Comparison of ENCODE assay signal across 1 cellular context in genomic region chr3:48190911-48191310, GRCh38.
TF ChIP-seq lines count a peak whose summit lies in the region.

No MANE protein-coding gene starts in this region.

TF ChIP-seq in HepG2, 621 proteins besides CTCF, POLR2A, EP300 and RAD21:
- TF ChIP-seq SAP130 (CRISPR knock-in tag; IDR thresholded peaks at IDR 0.05; ENCODE audit: low read depth) = peak; percentile 31; the same call in 1 of the 2 replicates
- TF ChIP-seq HDAC6 (IDR thresholded peaks at IDR 0.05; ENCODE audit: low read depth, low read length) = no peak
- 0 out of 2 replicates have a peak, but pooled peaks have one; percentile 36 for TF ChIP-seq SIN3A (IDR thresholded peaks at IDR 0.05; ENCODE audit: borderline replicate concordance, low read depth, low read length)
- TF ChIP-seq ZNF263 (CRISPR knock-in tag; IDR thresholded peaks at IDR 0.05) = peak; percentile 85
- peak; percentile 44 for TF ChIP-seq THAP11 (CRISPR knock-in tag; IDR thresholded peaks at IDR 0.05)
- peak; percentile 56; the same call in 1 of the 2 replicates for TF ChIP-seq ZBTB21 (CRISPR knock-in tag; IDR thresholded peaks at IDR 0.05)
- TF ChIP-seq TEAD3 (CRISPR knock-in tag; optimal IDR thresholded peaks at IDR 0.05; ENCODE audit: borderline replicate concordance) = peak; percentile 49
- TF ChIP-seq KDM5A (IDR thresholded peaks at IDR 0.05; ENCODE audit: borderline replicate concordance, low read length) = no peak
- TF ChIP-seq DRAP1 (CRISPR knock-in tag; IDR thresholded peaks at IDR 0.05) = 0 out of 2 replicates have a peak, but pooled peaks have one; percentile 21
- 0 out of 2 replicates have a peak, but pooled peaks have one; percentile 62 for TF ChIP-seq ZNF792 (CRISPR knock-in tag; IDR thresholded peaks at IDR 0.05)
- no peak for TF ChIP-seq ZNF781 (CRISPR knock-in tag; IDR thresholded peaks at IDR 0.05; ENCODE audit: borderline replicate concordance, not compliant biosample characterization)
- peak; percentile 59 for TF ChIP-seq ASH2L (IDR thresholded peaks at IDR 0.05; ENCODE audit: insufficient read length, low read depth, low read length)
- TF ChIP-seq MTA1 (CRISPR knock-in tag; IDR thresholded peaks at IDR 0.05; ENCODE audit: borderline replicate concordance) = no peak
- TF ChIP-seq HNF4G (IDR thresholded peaks at IDR 0.05; ENCODE audit: borderline replicate concordance, low read depth, low read length) = peak; percentile 9; the same call in 1 of the 2 replicates
- no peak for TF ChIP-seq HNF4G (CRISPR knock-in tag; IDR thresholded peaks at IDR 0.05; ENCODE audit: borderline replicate concordance, low read depth)
- TF ChIP-seq GATAD2A (CRISPR knock-in tag; IDR thresholded peaks at IDR 0.05) = 0 out of 2 replicates have a peak, but pooled peaks have one; percentile 16
- peak; percentile 33; the same call in 1 of the 2 replicates for TF ChIP-seq MIER2 (CRISPR knock-in tag; IDR thresholded peaks at IDR 0.05)
- TF ChIP-seq PPARG (CRISPR knock-in tag; conservative IDR thresholded peaks at IDR 0.05) = 0 out of 2 replicates have a peak, but pooled peaks have one; percentile 20
- peak; percentile 76 for TF ChIP-seq HNF4A (CRISPR knock-in tag; IDR thresholded peaks at IDR 0.05)
- 0 out of 2 replicates have a peak, but pooled peaks have one; percentile 19 for TF ChIP-seq MIXL1 (CRISPR knock-in tag; IDR thresholded peaks at IDR 0.05)
- 0 out of 2 replicates have a peak, but pooled peaks have one; percentile 38 for TF ChIP-seq RXRA (CRISPR knock-in tag; IDR thresholded peaks at IDR 0.05)
TF ChIP-seq in HepG2: peak in this region for 16.
